Comparison of ENCODE assay signal across 29 cellular contexts in genomic region chr1:86861424-86861823, GRCh38. TPM values are rescaled to one million over a fixed set of nuclear protein-coding genes. Genes with fewer than 3 reads are reported as not detected.
DNase-seq lines count a peak whose midpoint lies in the region; ATAC-seq and TF ChIP-seq lines count a peak whose summit lies in the region.
"Had no signal": no experiment of that assay in that cellular context is flagged by ENCODE, and none has a peak within 500 bp of the region (broad histone marks: within the 10 kb centered on the region; RNA-seq: fewer than 3 reads in every experiment).

No MANE protein-coding gene starts in this region.

- intact Hi-C loops in vagina (cut with DNase I), result no loop called here

- DNase-seq in activated naive CD4-positive, alpha-beta T cell treated with anti-CD3 and anti-CD28 coated beads, Interleukin-2, amount 10 ng/mL, durations not matched to agents 7 days and 5 days, result no peak
- no peak for DNase-seq in activated naive CD4-positive, alpha-beta T cell treated with anti-CD3 and anti-CD28 coated beads, Interleukin-2, amount 50 U/mL, for 16 hours
- DNase-seq in chondrocyte (ENCODE audit: low spot score) (no peak), vagina (ENCODE audit: extremely low spot score in 2 of 2) (no peak)
- DNase-seq in stimulated activated effector memory CD8-positive, alpha-beta T cell treated with anti-CD3 and anti-CD28 coated beads, Interleukin-12 subunit alpha, Interleukin-12 subunit beta, amount 100 ng/mL, for 72 hours (ENCODE audit: low spot score in 2 of 2), result no peak
- DNase-seq: activated CD4-positive, alpha-beta memory T cell treated with anti-CD3 and anti-CD28 coated beads, Interleukin-2, amount 10 ng/mL, durations not matched to agents 7 days and 5 days; activated CD4-positive, CD25-positive, alpha-beta regulatory T cell treated with anti-CD3 and anti-CD28 coated beads, Interleukin-2, amount 50 U/mL, for 72 hours; activated effector memory CD4-positive, alpha-beta T cell treated with Interleukin-2 at 50 U/mL for 16 hours; central memory CD4-positive, alpha-beta T cell; dermis blood vessel endothelial cell; DMS153; endodermal cell; H7; Karpas-422; left ventricle myocardium inferior; NCI-H1417; NCI-H2029 treated with DMSO at 0.1 percent for 48 hours; NCI-H2227 treated with DMSO at 0.1 percent for 48 hours; NCI-H526; PC-9; stimulated activated naive CD4-positive, alpha-beta T cell; T-helper 2 cell; upper lobe of right lung had no signal

- no peak for TF ChIP-seq POLR2A in vagina (IDR thresholded peaks at IDR 0.05)

- no peaks in the 10 kb centered on the region for H3K9me3 Mint-ChIP-seq in activated naive CD4-positive, alpha-beta T cell treated with anti-CD3 and anti-CD28 coated beads, Interleukin-2, amount 10 ng/mL, durations not matched to agents 7 days and 5 days
- H3K9me3 Mint-ChIP-seq in chondrocyte (ENCODE audit: low read depth), result no peaks in the 10 kb centered on the region
- H3K9me3 Mint-ChIP-seq in stimulated activated effector memory CD8-positive, alpha-beta T cell treated with anti-CD3 and anti-CD28 coated beads, Interleukin-12 subunit alpha, Interleukin-12 subunit beta, amount 100 ng/mL, for 72 hours, result no peaks in the 10 kb centered on the region
- H3K9me3 Mint-ChIP-seq: activated CD4-positive, alpha-beta memory T cell treated with anti-CD3 and anti-CD28 coated beads, Interleukin-2, amount 10 ng/mL, durations not matched to agents 7 days and 5 days; endodermal cell; mesothelial cell of epicardium had no signal

- no peak overlapping the region for H3K4me3 ChIP-seq in vagina
- H3K4me3 ChIP-seq: left ventricle myocardium inferior, PC-9, upper lobe of right lung had no signal

- no peak overlapping the region for H3K4me3 Mint-ChIP-seq in activated naive CD4-positive, alpha-beta T cell treated with anti-CD3 and anti-CD28 coated beads, Interleukin-2, amount 10 ng/mL, durations not matched to agents 7 days and 5 days
- no peak overlapping the region for H3K4me3 Mint-ChIP-seq in chondrocyte (ENCODE audit: unreplicated experiment)
- H3K4me3 Mint-ChIP-seq in stimulated activated effector memory CD8-positive, alpha-beta T cell treated with anti-CD3 and anti-CD28 coated beads, Interleukin-12 subunit alpha, Interleukin-12 subunit beta, amount 100 ng/mL, for 72 hours, result no peak overlapping the region
- H3K4me3 Mint-ChIP-seq: activated CD4-positive, alpha-beta memory T cell treated with anti-CD3 and anti-CD28 coated beads, Interleukin-2, amount 10 ng/mL, durations not matched to agents 7 days and 5 days; endodermal cell; mesothelial cell of epicardium had no signal

- peak; percentile 59 for ATAC-seq in GM21576 (IDR thresholded peaks at IDR 0.05; ENCODE audit: unreplicated experiment)
- no peak for ATAC-seq in stimulated activated effector memory CD8-positive, alpha-beta T cell treated with anti-CD3 and anti-CD28 coated beads, Interleukin-12 subunit alpha, Interleukin-12 subunit beta, amount 100 ng/mL, for 72 hours
- no peak for ATAC-seq in GM21737 (IDR thresholded peaks at IDR 0.05; ENCODE audit: unreplicated experiment)
- ATAC-seq: Right ventricle myocardium inferior, SK-N-SH treated with all-trans-retinoic acid at 6 μM for 48 hours, upper lobe of right lung had no signal

- H3K27ac ChIP-seq in vagina, result no peak overlapping the region
- H3K27ac ChIP-seq: HL-60, left ventricle myocardium inferior, PC-9, upper lobe of right lung had no signal

- H3K27me3 ChIP-seq in vagina, result no peaks in the 10 kb centered on the region
- H3K27me3 ChIP-seq: upper lobe of right lung had no signal

- H3K4me1 ChIP-seq in vagina, result no peaks in the 10 kb centered on the region
- H3K4me1 ChIP-seq: left ventricle myocardium inferior, upper lobe of right lung had no signal

- H3K4me1 Mint-ChIP-seq in activated naive CD4-positive, alpha-beta T cell treated with anti-CD3 and anti-CD28 coated beads, Interleukin-2, amount 10 ng/mL, durations not matched to agents 7 days and 5 days, result peaks cover 3% of the 10 kb centered on the region
- H3K4me1 Mint-ChIP-seq in chondrocyte (ENCODE audit: low read depth), result peaks cover 2% of the 10 kb centered on the region
- peaks cover 6% of the 10 kb centered on the region for H3K4me1 Mint-ChIP-seq in stimulated activated effector memory CD8-positive, alpha-beta T cell treated with anti-CD3 and anti-CD28 coated beads, Interleukin-12 subunit alpha, Interleukin-12 subunit beta, amount 100 ng/mL, for 72 hours
- H3K4me1 Mint-ChIP-seq: mesothelial cell of epicardium had no signal

- CTCF ChIA-PET in activated naive CD4-positive, alpha-beta T cell treated with anti-CD3 and anti-CD28 coated beads, Interleukin-2, amount 10 ng/mL, durations not matched to agents 7 days and 5 days (lab: Charles Lee), result no interaction called here

- H3K36me3 Mint-ChIP-seq in activated naive CD4-positive, alpha-beta T cell treated with anti-CD3 and anti-CD28 coated beads, Interleukin-2, amount 10 ng/mL, durations not matched to agents 7 days and 5 days, result peaks cover 10% of the 10 kb centered on the region
- peaks cover 4% of the 10 kb centered on the region for H3K36me3 Mint-ChIP-seq in chondrocyte (ENCODE audit: low read depth)
- H3K36me3 Mint-ChIP-seq in stimulated activated effector memory CD8-positive, alpha-beta T cell treated with anti-CD3 and anti-CD28 coated beads, Interleukin-12 subunit alpha, Interleukin-12 subunit beta, amount 100 ng/mL, for 72 hours, result peaks cover 34% of the 10 kb centered on the region

- no peak for TF ChIP-seq CTCF in chondrocyte (IDR thresholded peaks at IDR 0.05)
- no peak for TF ChIP-seq CTCF in vagina (IDR thresholded peaks at IDR 0.05)

- no peaks in the 10 kb centered on the region for H3K9me3 ChIP-seq in vagina
- H3K9me3 ChIP-seq: left ventricle myocardium inferior, upper lobe of right lung had no signal

- no peaks in the 10 kb centered on the region for H3K27me3 Mint-ChIP-seq in activated naive CD4-positive, alpha-beta T cell treated with anti-CD3 and anti-CD28 coated beads, Interleukin-2, amount 10 ng/mL, durations not matched to agents 7 days and 5 days
- no peaks in the 10 kb centered on the region for H3K27me3 Mint-ChIP-seq in chondrocyte (ENCODE audit: low read depth)
- H3K27me3 Mint-ChIP-seq: activated CD4-positive, alpha-beta memory T cell treated with anti-CD3 and anti-CD28 coated beads, Interleukin-2, amount 10 ng/mL, durations not matched to agents 7 days and 5 days had no signal

- H3K27ac Mint-ChIP-seq in activated naive CD4-positive, alpha-beta T cell treated with anti-CD3 and anti-CD28 coated beads, Interleukin-2, amount 10 ng/mL, durations not matched to agents 7 days and 5 days, result peak overlapping the region; percentile 28
- H3K27ac Mint-ChIP-seq in chondrocyte (ENCODE audit: unreplicated experiment), result peak overlapping the region; percentile 12
- H3K27ac Mint-ChIP-seq in stimulated activated effector memory CD8-positive, alpha-beta T cell treated with anti-CD3 and anti-CD28 coated beads, Interleukin-12 subunit alpha, Interleukin-12 subunit beta, amount 100 ng/mL, for 72 hours, result peak overlapping the region; percentile 24
- H3K27ac Mint-ChIP-seq: activated CD4-positive, alpha-beta memory T cell treated with anti-CD3 and anti-CD28 coated beads, Interleukin-2, amount 10 ng/mL, durations not matched to agents 7 days and 5 days; endodermal cell; mesothelial cell of epicardium had no signal

- H3K36me3 ChIP-seq in vagina, result no peaks in the 10 kb centered on the region

RNA-seq across cellular contexts. Expression of gene SELENOF, which starts 52.5 kb away (rescaled TPM):
- total RNA-seq in chondrocyte, result 183 to 216 TPM (median 184 TPM) in 3 replicates
- 77.3 TPM for total RNA-seq in vagina

RNA-seq across cellular contexts. Expression of gene HS2ST1, which starts 53.0 kb away (rescaled TPM):
- total RNA-seq in chondrocyte (26.7 to 38.3 TPM (median 28.1 TPM) in 3 replicates), vagina (11.5 TPM)
